15 cellular contexts compared by ENCODE assay signal in the genomic region with DNA sequence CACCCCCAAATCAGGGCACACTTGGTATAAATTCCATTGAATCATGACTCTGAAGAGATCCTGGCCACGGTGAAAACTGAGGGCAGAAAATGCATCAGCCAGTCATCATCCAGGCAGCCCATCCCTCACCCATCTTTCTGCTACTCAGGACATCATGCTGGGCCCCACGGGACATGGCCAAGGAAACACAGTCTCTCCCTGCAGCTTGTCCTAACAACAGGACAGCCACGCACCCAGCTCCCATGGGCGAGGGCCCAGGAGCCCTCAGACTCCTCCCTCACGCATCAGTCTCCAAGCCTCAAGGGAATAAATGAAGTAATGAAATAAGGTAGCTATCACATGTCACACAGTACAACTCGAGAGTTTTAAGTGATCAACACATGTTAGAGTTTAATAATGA. TPM values are rescaled to one million over a fixed set of nuclear protein-coding genes. Genes with fewer than 3 reads are reported as not detected.
DNase-seq lines count a peak whose midpoint lies in the region; ATAC-seq, FAIRE-seq and TF ChIP-seq lines count a peak whose summit lies in the region.
"Had no signal": no experiment of that assay in that cellular context is flagged by ENCODE, and none has a peak within 500 bp of the region (broad histone marks: within the 10 kb centered on the region; RNA-seq: fewer than 3 reads in every experiment).

No MANE protein-coding gene starts in this region.

- intact Hi-C loops in activated CD4-positive, alpha-beta memory T cell treated with anti-CD3 and anti-CD28 coated beads for 36 hours (cut with micrococcal nuclease) = loop anchor here (5.0 kb wide), 1 partner anchor 67 kb away; no protein-coding TSS in a partner anchor

- no peaks in the 10 kb centered on the region for H3K9me3 Mint-ChIP-seq in activated CD4-positive, alpha-beta memory T cell treated with anti-CD3 and anti-CD28 coated beads for 36 hours
- H3K9me3 Mint-ChIP-seq in activated CD4-positive, alpha-beta memory T cell treated with anti-CD3 and anti-CD28 coated beads, Interleukin-2, amount 10 ng/mL, durations not matched to agents 7 days and 5 days = no peaks in the 10 kb centered on the region
- no peaks in the 10 kb centered on the region for H3K9me3 Mint-ChIP-seq in activated naive CD8-positive, alpha-beta T cell treated with anti-CD3 and anti-CD28 coated beads, Interleukin-2, amount 10 ng/mL, durations not matched to agents 7 days and 5 days

- DNase-seq in activated CD4-positive, alpha-beta memory T cell treated with anti-CD3 and anti-CD28 coated beads for 36 hours = peak; percentile 13
- no peak for DNase-seq in activated CD4-positive, alpha-beta memory T cell treated with anti-CD3 and anti-CD28 coated beads, Interleukin-2, amount 10 ng/mL, durations not matched to agents 7 days and 5 days
- DNase-seq in activated naive CD8-positive, alpha-beta T cell treated with anti-CD3 and anti-CD28 coated beads, Interleukin-2, amount 10 ng/mL, durations not matched to agents 7 days and 5 days = no peak
- DNase-seq in osteoblast (ENCODE audit: insufficient read length, low spot score, missing footprints) (peak; percentile 10), small intestine (no peak), BE2C (no peak), NCI-H2227 (lab: John Stamatoyannopoulos, UW; ENCODE audit: unreplicated experiment) (no peak)
- DNase-seq: activated CD4-positive, alpha-beta T cell treated with anti-CD3 and anti-CD28 coated beads, Interleukin-2, amount 50 U/mL, for 4 hours; foreskin fibroblast; KBM-7; kidney; NK-92 treated with Interleukin-12 subunit alpha and Interleukin-12 subunit beta, amount 100 ng/mL, for 24 hours had no signal

- CTCF ChIA-PET in activated CD4-positive, alpha-beta memory T cell treated with anti-CD3 and anti-CD28 coated beads for 36 hours (lab: Charles Lee) = interaction anchor here (0.7 to 10.8 kb wide), 6 partner anchors 11 to 270 kb away, joined by 3 to 631 read pairs (median 20); a partner anchor contains a TSS
- CTCF ChIA-PET in activated CD4-positive, alpha-beta memory T cell treated with anti-CD3 and anti-CD28 coated beads, Interleukin-2, amount 10 ng/mL, durations not matched to agents 7 days and 5 days (lab: Charles Lee) = interaction anchor here (0.7 to 9.4 kb wide), 11 partner anchors 14 to 189 kb away, joined by 3 to 366 read pairs (median 4); a partner anchor contains a TSS
- CTCF ChIA-PET in HEK293 (lab: Yijun Ruan, JAX) = interaction anchor here (0.8 to 9.4 kb wide), 5 partner anchors 16 to 383 kb away, joined by 4 to 414 read pairs (median 11); a partner anchor contains a TSS

- H4K20me1 ChIP-seq in osteoblast (ENCODE audit: insufficient read depth, low read length) = no peaks in the 10 kb centered on the region

- H3K79me2 ChIP-seq in osteoblast (ENCODE audit: insufficient read depth, low read length) = no peaks in the 10 kb centered on the region

- peaks cover 0 to 10% of the 10 kb centered on the region in 2 experiments; a peak in 1 of 3 replicates for H3K36me3 ChIP-seq in HEK293 (ENCODE audit: control insufficient read depth in 2 of 2, insufficient read depth in 1 of 2, low read length in 2 of 2)
- H3K36me3 ChIP-seq in osteoblast (ENCODE audit: insufficient read depth, low read length) = no peaks in the 10 kb centered on the region
- H3K36me3 ChIP-seq in small intestine (ENCODE audit: control insufficient read depth in 2 of 2, insufficient read depth in 2 of 2, low read length in 2 of 2) = peaks cover 0 to 5% of the 10 kb centered on the region in 2 donors
- no peaks in the 10 kb centered on the region for H3K36me3 ChIP-seq in BE2C
- H3K36me3 ChIP-seq: ascending aorta, neutrophil had no signal

- WGBS in small intestine, 3 donors = 54 to 57% (median 56%) methylated on average over 6 of the region's 6 CpGs

- no peak overlapping the region for H3K27ac ChIP-seq in HEK293 (ENCODE audit: extremely low read depth, low read depth, low read length)
- no peak overlapping the region for H3K27ac ChIP-seq in osteoblast (ENCODE audit: low read depth, low read length)
- H3K27ac ChIP-seq in small intestine (ENCODE audit: low read depth in 1 of 2, low read length in 1 of 2) = no peak overlapping the region
- H3K27ac ChIP-seq: neutrophil had no signal

- no peak for FAIRE-seq in small intestine (lab: Jason Lieb, UNC)
- FAIRE-seq: kidney had no signal

- H3K4me3 ChIP-seq in HEK293 (ENCODE audit: low read depth, low read length) (no peak overlapping the region), osteoblast (ENCODE audit: insufficient read depth, low read length) (no peak overlapping the region), small intestine (ENCODE audit: low read depth in 1 of 2, low read length in 2 of 2) (no peak overlapping the region), BE2C (ENCODE audit: low read depth, low read length) (no peak overlapping the region)
- H3K4me3 ChIP-seq: ascending aorta had no signal

- H3K4me1 ChIP-seq in HEK293 (ENCODE audit: control insufficient read depth, insufficient read depth, low read length) (no peaks in the 10 kb centered on the region), osteoblast (ENCODE audit: insufficient read depth, low read length) (peaks cover 13% of the 10 kb centered on the region), small intestine (ENCODE audit: control insufficient read depth in 2 of 2, insufficient read depth in 1 of 2, low read depth in 1 of 2, low read length in 1 of 2) (peaks cover 0 to 5% of the 10 kb centered on the region in 2 donors), BE2C (no peaks in the 10 kb centered on the region; the same call in 1 of the 2 replicates)

- no peak for TF ChIP-seq CTCF in HEK293 (tag by site-specific recombination; IDR thresholded peaks at IDR 0.05)
- TF ChIP-seq CTCF in osteoblast (IDR thresholded peaks at IDR 0.05; ENCODE audit: extremely low read depth, low read depth, low read length) = no peak
- no peak for TF ChIP-seq CTCF in BE2C (IDR thresholded peaks at IDR 0.05; ENCODE audit: low read depth, low read length)

- H3K4me3 Mint-ChIP-seq in activated CD4-positive, alpha-beta memory T cell treated with anti-CD3 and anti-CD28 coated beads for 36 hours = no peak overlapping the region
- no peak overlapping the region for H3K4me3 Mint-ChIP-seq in activated CD4-positive, alpha-beta memory T cell treated with anti-CD3 and anti-CD28 coated beads, Interleukin-2, amount 10 ng/mL, durations not matched to agents 7 days and 5 days
- peak overlapping the region; percentile 66 for H3K4me3 Mint-ChIP-seq in activated naive CD8-positive, alpha-beta T cell treated with anti-CD3 and anti-CD28 coated beads, Interleukin-2, amount 10 ng/mL, durations not matched to agents 7 days and 5 days

- peaks cover 14% of the 10 kb centered on the region for H3K36me3 Mint-ChIP-seq in activated CD4-positive, alpha-beta memory T cell treated with anti-CD3 and anti-CD28 coated beads for 36 hours
- H3K36me3 Mint-ChIP-seq in activated CD4-positive, alpha-beta memory T cell treated with anti-CD3 and anti-CD28 coated beads, Interleukin-2, amount 10 ng/mL, durations not matched to agents 7 days and 5 days (ENCODE audit: low read depth) = peaks cover 15% of the 10 kb centered on the region
- peaks cover 15% of the 10 kb centered on the region for H3K36me3 Mint-ChIP-seq in activated naive CD8-positive, alpha-beta T cell treated with anti-CD3 and anti-CD28 coated beads, Interleukin-2, amount 10 ng/mL, durations not matched to agents 7 days and 5 days

- no peak overlapping the region for H3K4me2 ChIP-seq in osteoblast (ENCODE audit: insufficient read depth, low read length)

- H3K27me3 Mint-ChIP-seq in activated CD4-positive, alpha-beta memory T cell treated with anti-CD3 and anti-CD28 coated beads for 36 hours = no peaks in the 10 kb centered on the region
- H3K27me3 Mint-ChIP-seq in activated CD4-positive, alpha-beta memory T cell treated with anti-CD3 and anti-CD28 coated beads, Interleukin-2, amount 10 ng/mL, durations not matched to agents 7 days and 5 days = no peaks in the 10 kb centered on the region
- H3K27me3 Mint-ChIP-seq in activated naive CD8-positive, alpha-beta T cell treated with anti-CD3 and anti-CD28 coated beads, Interleukin-2, amount 10 ng/mL, durations not matched to agents 7 days and 5 days = no peaks in the 10 kb centered on the region

- POLR2A ChIA-PET in activated CD4-positive, alpha-beta memory T cell treated with anti-CD3 and anti-CD28 coated beads for 36 hours (lab: Charles Lee) = interaction anchor here (5.9 kb wide), 1 partner anchor 37 kb away, joined by 78 read pairs; a partner anchor contains a TSS
- POLR2A ChIA-PET in activated CD4-positive, alpha-beta memory T cell treated with anti-CD3 and anti-CD28 coated beads, Interleukin-2, amount 10 ng/mL, durations not matched to agents 7 days and 5 days (lab: Charles Lee) = interaction anchor here (2.2 to 7.2 kb wide), 3 partner anchors 15 to 64 kb away, joined by 6 to 165 read pairs (median 34); a partner anchor contains a TSS
- POLR2A ChIA-PET in HEK293 (lab: Yijun Ruan, JAX) = interaction anchor here (1.2 kb wide), 1 partner anchor 37 kb away, joined by 6 read pairs; a partner anchor contains a TSS
- POLR2A ChIA-PET in activated naive CD8-positive, alpha-beta T cell treated with anti-CD3 and anti-CD28 coated beads, Interleukin-2, amount 10 ng/mL, durations not matched to agents 7 days and 5 days (lab: Charles Lee) = interaction anchor here (0.6 to 5.2 kb wide), 4 partner anchors 37 to 64 kb away, joined by 3 to 184 read pairs (median 19); a partner anchor contains a TSS

- H3K9me3 ChIP-seq in HEK293 (ENCODE audit: control insufficient read depth, insufficient read depth, low read depth, low read length) (no peaks in the 10 kb centered on the region), osteoblast (ENCODE audit: low read depth, low read length) (no peaks in the 10 kb centered on the region), small intestine (ENCODE audit: control insufficient read depth, low read depth) (no peaks in the 10 kb centered on the region), BE2C (no peaks in the 10 kb centered on the region)
- H3K9me3 ChIP-seq: ascending aorta, neutrophil had no signal

- no peak for ATAC-seq in activated naive CD8-positive, alpha-beta T cell treated with anti-CD3 and anti-CD28 coated beads, Interleukin-2, amount 10 ng/mL, durations not matched to agents 7 days and 5 days (ENCODE audit: low read depth)

- H3K4me1 Mint-ChIP-seq in activated CD4-positive, alpha-beta memory T cell treated with anti-CD3 and anti-CD28 coated beads for 36 hours (ENCODE audit: low read depth) = peaks cover 32% of the 10 kb centered on the region
- peaks cover 44% of the 10 kb centered on the region for H3K4me1 Mint-ChIP-seq in activated CD4-positive, alpha-beta memory T cell treated with anti-CD3 and anti-CD28 coated beads, Interleukin-2, amount 10 ng/mL, durations not matched to agents 7 days and 5 days
- H3K4me1 Mint-ChIP-seq in activated naive CD8-positive, alpha-beta T cell treated with anti-CD3 and anti-CD28 coated beads, Interleukin-2, amount 10 ng/mL, durations not matched to agents 7 days and 5 days = peaks cover 25% of the 10 kb centered on the region

- no peak overlapping the region for H2AFZ ChIP-seq in osteoblast (ENCODE audit: low read length)

- H3K27ac Mint-ChIP-seq in activated CD4-positive, alpha-beta memory T cell treated with anti-CD3 and anti-CD28 coated beads for 36 hours = peak overlapping the region; percentile 69
- no peak overlapping the region for H3K27ac Mint-ChIP-seq in activated CD4-positive, alpha-beta memory T cell treated with anti-CD3 and anti-CD28 coated beads, Interleukin-2, amount 10 ng/mL, durations not matched to agents 7 days and 5 days
- H3K27ac Mint-ChIP-seq in activated naive CD8-positive, alpha-beta T cell treated with anti-CD3 and anti-CD28 coated beads, Interleukin-2, amount 10 ng/mL, durations not matched to agents 7 days and 5 days = peak overlapping the region; percentile 78

- H3K27me3 ChIP-seq in osteoblast (ENCODE audit: insufficient read depth, low read length) = peaks cover 3% of the 10 kb centered on the region
- H3K27me3 ChIP-seq in small intestine (ENCODE audit: control insufficient read depth in 2 of 2, insufficient read depth in 2 of 2, low read length in 2 of 2) = no peaks in the 10 kb centered on the region
- H3K27me3 ChIP-seq in BE2C = no peaks in the 10 kb centered on the region
- H3K27me3 ChIP-seq: ascending aorta, neutrophil had no signal

RNA-seq across cellular contexts. Expression of a gene that starts 37.8 kb away (rescaled TPM):
- 10 to 100 TPM; 60.7 to 65.8 TPM for total RNA-seq in activated CD4-positive, alpha-beta memory T cell treated with anti-CD3 and anti-CD28 coated beads for 36 hours
- 10 to 100 TPM; 80.6 to 83.0 TPM for total RNA-seq in activated CD4-positive, alpha-beta memory T cell treated with anti-CD3 and anti-CD28 coated beads, Interleukin-2, amount 10 ng/mL, durations not matched to agents 7 days and 5 days
- total RNA-seq in activated naive CD8-positive, alpha-beta T cell treated with anti-CD3 and anti-CD28 coated beads, Interleukin-2, amount 10 ng/mL, durations not matched to agents 7 days and 5 days = 100 to 1,000 TPM; 124 to 141 TPM
- total RNA-seq in osteoblast = 27.1 and 30.4 TPM in 2 replicates
- 1 to 10 TPM; 2.7 to 6.0 (median 3.0) TPM for polyA plus RNA-seq in small intestine
- 9.0 TPM for polyA plus RNA-seq in BE2C (2012; ENCODE audit: insufficient read depth, insufficient read length, low read depth)

Comparison
In these comparisons a context has a peak if more than half of its experiments do, and no peak if none do; other contexts are left out.
1. DNase-seq: peak in activated CD4-positive, alpha-beta memory T cell treated with anti-CD3 and anti-CD28 coated beads for 36 hours (single experiment) and osteoblast (single experiment); none in activated CD4-positive, alpha-beta memory T cell treated with anti-CD3 and anti-CD28 coated beads, Interleukin-2, amount 10 ng/mL, durations not matched to agents 7 days and 5 days (single experiment), activated naive CD8-positive, alpha-beta T cell treated with anti-CD3 and anti-CD28 coated beads, Interleukin-2, amount 10 ng/mL, durations not matched to agents 7 days and 5 days (single experiment), small intestine (single experiment), BE2C (single experiment) and NCI-H2227 (single experiment).